8 cellular contexts compared by ENCODE assay signal in the genomic region with DNA sequence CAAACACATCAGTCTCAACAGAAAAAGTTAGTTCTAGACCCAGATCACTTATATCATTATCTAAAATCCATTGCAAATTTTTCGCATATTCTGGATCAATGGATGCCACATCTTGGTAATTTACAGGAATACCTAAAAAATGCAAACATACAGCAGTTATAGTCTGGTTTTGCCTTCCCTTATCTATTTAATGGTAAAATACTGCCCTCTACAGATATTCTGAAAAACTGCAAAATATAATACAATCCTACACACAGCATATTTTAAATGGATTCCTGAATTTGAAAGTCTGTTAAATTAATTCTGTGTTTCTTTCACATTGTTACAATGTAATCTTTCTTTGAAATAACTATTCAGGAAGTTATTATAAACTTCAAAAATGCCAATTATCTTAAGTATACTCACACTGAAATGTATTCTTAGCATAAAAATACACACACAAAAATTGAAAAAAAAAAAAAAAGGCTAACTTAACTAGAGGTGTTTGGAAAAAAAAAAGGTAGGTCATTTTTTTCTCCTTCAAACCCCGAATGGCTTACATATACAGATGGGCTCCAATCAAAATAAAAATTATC.
DNase-seq lines count a peak whose midpoint lies in the region; ATAC-seq and TF ChIP-seq lines count a peak whose summit lies in the region.

No MANE protein-coding gene starts in this region.

- H3K9me3 ChIP-seq in smooth muscle cell (replicated peaks; ENCODE audit: low read depth) = no peaks in the 10 kb centered on the region

- H3K4me3 ChIP-seq in fibroblast of pulmonary artery (replicated peaks; ENCODE audit: low read depth, low read length) (no peak overlapping the region), smooth muscle cell (no peak overlapping the region)

- no peaks in the 10 kb centered on the region for H3K27me3 ChIP-seq in smooth muscle cell (ENCODE audit: low read depth)

- no peaks in the 10 kb centered on the region for H4K20me1 ChIP-seq in smooth muscle cell (ENCODE audit: low read depth)

- H3K4me1 ChIP-seq in smooth muscle cell (ENCODE audit: low read depth) = no peaks in the 10 kb centered on the region

- WGBS in smooth muscle cell (ENCODE audit: low lambda C conversion rate) = 40% methylated on average over 2 of the region's 2 CpGs

- ATAC-seq in GM19372 (IDR thresholded peaks at IDR 0.05; ENCODE audit: low read depth, unreplicated experiment) = peak; percentile 79
- ATAC-seq in HG03520 (IDR thresholded peaks at IDR 0.05; ENCODE audit: unreplicated experiment) = peak; percentile 97

- peak; percentile 36 for DNase-seq in DMS 273 (lab: John Stamatoyannopoulos, UW; ENCODE audit: unreplicated experiment)
- DNase-seq in DMS 273 treated with DMSO at 0.1 percent for 48 hours (lab: John Stamatoyannopoulos, UW) = no peak
- peak; percentile 57 for DNase-seq in SK-MEL-5 (ENCODE audit: low read depth, low spot score)
- DNase-seq in fibroblast of pulmonary artery (ENCODE audit: low read depth) = peak; percentile 73
- DNase-seq in smooth muscle cell (lab: John Stamatoyannopoulos, UW; ENCODE audit: unreplicated experiment) = no peak
- DNase-seq in RPMI8226 = no peak

- no peak overlapping the region for H3K4me2 ChIP-seq in smooth muscle cell

- no peak overlapping the region for H3K9ac ChIP-seq in smooth muscle cell (ENCODE audit: low read depth)

- no peak overlapping the region for H2AFZ ChIP-seq in smooth muscle cell (ENCODE audit: low read depth)

- no peaks in the 10 kb centered on the region for H3F3A ChIP-seq in smooth muscle cell (ENCODE audit: low read depth)

- no peaks in the 10 kb centered on the region for H3K79me2 ChIP-seq in smooth muscle cell (ENCODE audit: low read depth)

- in situ Hi-C loops in SK-MEL-5 (cut with HindIII; ENCODE audit: low pct_unique_long_range_greater_than_20kb, low sequenced_read_pairs) = no loop called here

- H3K36me3 ChIP-seq in smooth muscle cell (ENCODE audit: low read depth) = peaks cover 2% of the 10 kb centered on the region

- TF ChIP-seq CTCF in fibroblast of pulmonary artery (IDR thresholded peaks at IDR 0.05; ENCODE audit: low read length, missing control alignments) (peak; percentile 55), smooth muscle cell (IDR thresholded peaks at IDR 0.05; ENCODE audit: borderline replicate concordance, insufficient read depth, poor library complexity, severe bottlenecking) (peak; percentile 75)

- H3K27ac ChIP-seq in smooth muscle cell (ENCODE audit: low read depth) = no peak overlapping the region

Comparison
In these comparisons a context has a peak if more than half of its experiments do, and no peak if none do; other contexts are left out.
1. DNase-seq: peak in DMS 273 (single experiment), SK-MEL-5 (single experiment) and fibroblast of pulmonary artery (single experiment); none in DMS 273 treated with DMSO at 0.1 percent for 48 hours (single experiment), smooth muscle cell (single experiment) and RPMI8226 (single experiment).